In the genomic region with DNA sequence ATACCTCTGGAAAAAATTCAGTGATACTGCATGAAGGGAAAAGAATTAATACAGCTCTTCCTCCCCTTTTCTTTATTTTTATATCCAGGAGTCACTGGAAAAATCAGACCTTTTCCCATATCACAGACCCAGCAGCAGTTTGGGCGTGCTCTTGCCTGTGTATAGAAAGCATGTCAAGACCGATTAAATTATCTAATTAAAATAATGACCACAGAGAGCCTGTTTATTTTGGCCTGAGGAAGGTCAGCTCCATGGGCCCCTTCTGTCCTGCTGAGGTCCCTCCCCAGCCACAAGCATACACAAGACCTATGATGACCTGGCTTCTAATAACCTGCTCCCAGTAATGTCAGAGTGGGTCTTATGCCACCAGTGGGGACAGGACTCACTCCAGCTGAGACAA, we compare ENCODE assay signal across 17 cellular contexts.
"Had no signal": no experiment of that assay in that cellular context is flagged by ENCODE, and none has a peak within 500 bp of the region (broad histone marks: within the 10 kb centered on the region; RNA-seq: fewer than 3 reads in every experiment).

No MANE protein-coding gene starts in this region.

- H3K27ac Mint-ChIP-seq: activated CD4-positive, alpha-beta T cell treated with anti-CD3 and anti-CD28 coated beads, Interleukin-2, amount 10 ng/mL, durations not matched to agents 7 days and 5 days; activated naive CD4-positive, alpha-beta T cell treated with anti-CD3 and anti-CD28 coated beads for 36 hours; activated T-helper 17 cell treated with anti-CD3 and anti-CD28 coated beads, Interleukin-2, amount 50 U/mL, for 72 hours; effector memory CD8-positive, alpha-beta T cell; immature natural killer cell; natural killer cell treated with Interleukin-12 subunit alpha and Interleukin-12 subunit beta and Interleukin-15 and Interleukin-18, amount 100 ng/mL, for 72 hours; T-helper 17 cell had no signal

- H3K4me1 Mint-ChIP-seq: activated CD4-positive, alpha-beta T cell treated with anti-CD3 and anti-CD28 coated beads, Interleukin-2, amount 10 ng/mL, durations not matched to agents 7 days and 5 days; activated T-helper 17 cell treated with anti-CD3 and anti-CD28 coated beads, Interleukin-2, amount 50 U/mL, for 72 hours; immature natural killer cell; T-helper 17 cell had no signal

- H3K36me3 Mint-ChIP-seq: immature natural killer cell; natural killer cell treated with Interleukin-12 subunit alpha and Interleukin-12 subunit beta and Interleukin-15 and Interleukin-18, amount 100 ng/mL, for 72 hours had no signal

- H3K9me3 ChIP-seq: psoas muscle had no signal

- DNase-seq: activated CD4-positive, alpha-beta T cell treated with anti-CD3 and anti-CD28 coated beads, Interleukin-2, amount 10 ng/mL, durations not matched to agents 7 days and 5 days; activated CD4-positive, CD25-positive, alpha-beta regulatory T cell; activated CD8-positive, alpha-beta memory T cell treated with anti-CD3 and anti-CD28 coated beads for 24 hours; activated naive CD4-positive, alpha-beta T cell treated with anti-CD3 and anti-CD28 coated beads for 36 hours; cortex of kidney; effector memory CD8-positive, alpha-beta T cell; erythroblast; immature natural killer cell; left colon; mammary epithelial cell; psoas muscle; stimulated activated CD4-positive, alpha-beta T cell treated with anti-CD3 and anti-CD28 coated beads, Interleukin-4, amount 100 ng/mL, for 1 hour; stimulated activated CD8-positive, alpha-beta memory T cell treated with anti-CD3 and anti-CD28 coated beads, Interleukin-4, amount 100 ng/mL, for 48 hours; stimulated activated naive CD8-positive, alpha-beta T cell treated with anti-CD3 and anti-CD28 coated beads, Interleukin-15, amount 100 ng/mL, for 72 hours; T-helper 17 cell had no signal

- H3K9me3 Mint-ChIP-seq: activated CD4-positive, alpha-beta T cell treated with anti-CD3 and anti-CD28 coated beads, Interleukin-2, amount 10 ng/mL, durations not matched to agents 7 days and 5 days; activated naive CD4-positive, alpha-beta T cell treated with anti-CD3 and anti-CD28 coated beads for 36 hours; effector memory CD8-positive, alpha-beta T cell; natural killer cell treated with Interleukin-12 subunit alpha and Interleukin-12 subunit beta and Interleukin-15 and Interleukin-18, amount 100 ng/mL, for 72 hours; stimulated activated naive CD8-positive, alpha-beta T cell treated with anti-CD3 and anti-CD28 coated beads, Interleukin-15, amount 100 ng/mL, for 72 hours had no signal

- H3K4me3 ChIP-seq: psoas muscle had no signal

- H3K27ac ChIP-seq: psoas muscle had no signal

- ATAC-seq: activated T-helper 17 cell treated with anti-CD3 and anti-CD28 coated beads, Interleukin-2, amount 50 U/mL, for 72 hours; effector memory CD8-positive, alpha-beta T cell; left colon; psoas muscle; stimulated activated naive CD8-positive, alpha-beta T cell treated with anti-CD3 and anti-CD28 coated beads, Interleukin-15, amount 100 ng/mL, for 72 hours; T-helper 17 cell had no signal

- H3K4me3 Mint-ChIP-seq: activated CD4-positive, alpha-beta T cell treated with anti-CD3 and anti-CD28 coated beads, Interleukin-2, amount 10 ng/mL, durations not matched to agents 7 days and 5 days; activated naive CD4-positive, alpha-beta T cell treated with anti-CD3 and anti-CD28 coated beads for 36 hours; activated T-helper 17 cell treated with anti-CD3 and anti-CD28 coated beads, Interleukin-2, amount 50 U/mL, for 72 hours; effector memory CD8-positive, alpha-beta T cell; immature natural killer cell; natural killer cell treated with Interleukin-12 subunit alpha and Interleukin-12 subunit beta and Interleukin-15 and Interleukin-18, amount 100 ng/mL, for 72 hours; stimulated activated naive CD8-positive, alpha-beta T cell treated with anti-CD3 and anti-CD28 coated beads, Interleukin-15, amount 100 ng/mL, for 72 hours; T-helper 17 cell had no signal
